ENCODE assay signal across 24 cellular contexts in the genomic region with DNA sequence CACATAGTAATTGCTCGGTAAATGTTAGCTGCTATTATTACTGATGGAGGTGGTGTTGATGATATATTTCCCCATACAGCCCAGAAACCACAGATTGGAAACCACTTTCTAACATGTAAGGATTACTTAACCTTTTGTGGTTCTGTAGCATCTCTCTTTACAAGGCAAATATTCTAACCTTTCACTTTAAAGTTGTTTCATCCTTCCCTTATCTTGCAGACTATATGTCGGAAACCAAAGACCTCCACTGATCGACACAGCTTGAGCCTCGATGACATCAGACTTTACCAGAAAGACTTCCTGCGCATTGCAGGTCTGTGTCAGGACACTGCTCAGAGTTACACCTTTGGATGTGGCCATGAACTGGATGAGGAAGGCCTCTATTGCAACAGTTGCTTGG.
"Had no signal": no experiment of that assay in that cellular context is flagged by ENCODE, and none has a peak within 500 bp of the region (broad histone marks: within the 10 kb centered on the region; RNA-seq: fewer than 3 reads in every experiment).

No MANE protein-coding gene starts in this region.

- H3K4me1 ChIP-seq: esophagus squamous epithelium, foreskin keratinocyte, psoas muscle, right lobe of liver, spleen, tibial artery, upper lobe of left lung, vagina had no signal

- H3K27ac ChIP-seq: esophagus squamous epithelium, foreskin keratinocyte, neutrophil, psoas muscle, right lobe of liver, spleen, tibial artery, upper lobe of left lung, vagina had no signal

- H3K4me3 Mint-ChIP-seq: naive B cell; nephron progenitor cell; stimulated activated memory B cell treated with anti-CD40 and anti-IgM and Interleukin-4, amounts not matched to agents 10 μg/mL and 1 μg/mL and 100 μg/mL, for 72 hours; stimulated activated naive CD8-positive, alpha-beta T cell treated with anti-CD3 and anti-CD28 coated beads, Interleukin-15, Interleukin-2, amounts not matched to agents 100 ng/mL and 50 ng/mL, for 24 hours had no signal

- ATAC-seq: foreskin keratinocyte; left colon; left ventricle myocardium superior; psoas muscle; right lobe of liver; stimulated activated memory B cell treated with anti-CD40 and anti-IgM and Interleukin-4, amounts not matched to agents 10 μg/mL and 1 μg/mL and 100 μg/mL, for 72 hours had no signal

- H3K36me3 ChIP-seq: neutrophil had no signal

- H3K4me1 Mint-ChIP-seq: nephron progenitor cell had no signal

- H3K36me3 Mint-ChIP-seq: naive B cell; stimulated activated memory B cell treated with anti-CD40 and anti-IgM and Interleukin-4, amounts not matched to agents 10 μg/mL and 1 μg/mL and 100 μg/mL, for 72 hours had no signal

- H3K9me3 Mint-ChIP-seq: naive B cell; nephron progenitor cell; stimulated activated memory B cell treated with anti-CD40 and anti-IgM and Interleukin-4, amounts not matched to agents 10 μg/mL and 1 μg/mL and 100 μg/mL, for 72 hours; stimulated activated naive CD8-positive, alpha-beta T cell treated with anti-CD3 and anti-CD28 coated beads, Interleukin-15, Interleukin-2, amounts not matched to agents 100 ng/mL and 50 ng/mL, for 24 hours had no signal

- H3K4me3 ChIP-seq: esophagus squamous epithelium, lung, psoas muscle, right lobe of liver, spleen, tibial artery, upper lobe of left lung, vagina had no signal

- H3K9me3 ChIP-seq: esophagus squamous epithelium, neutrophil, psoas muscle, right lobe of liver, spleen, tibial artery, upper lobe of left lung, vagina had no signal

- DNase-seq: dermis blood vessel endothelial cell; esophagus squamous epithelium; foreskin keratinocyte; head of caudate nucleus; hippocampal formation; left colon; left ventricle myocardium superior; mesendoderm; naive B cell; nephron progenitor cell; psoas muscle; retina; right lobe of liver; spleen; stimulated activated CD4-positive, alpha-beta T cell treated with anti-CD3 and anti-CD28 coated beads, Interleukin-15, amount 100 ng/mL, for 24 hours; stimulated activated CD4-positive, alpha-beta T cell treated with anti-CD3 and anti-CD28 coated beads, Interleukin-1b, Interleukin-23, amount 100 ng/mL, for 48 hours; stimulated activated CD4-positive, alpha-beta T cell treated with anti-CD3 and anti-CD28 coated beads, Interleukin-4, amount 100 ng/mL, for 24 hours; tibial artery; upper lobe of left lung had no signal

- H3K27ac Mint-ChIP-seq: naive B cell; nephron progenitor cell; stimulated activated memory B cell treated with anti-CD40 and anti-IgM and Interleukin-4, amounts not matched to agents 10 μg/mL and 1 μg/mL and 100 μg/mL, for 72 hours; stimulated activated naive CD8-positive, alpha-beta T cell treated with anti-CD3 and anti-CD28 coated beads, Interleukin-15, Interleukin-2, amounts not matched to agents 100 ng/mL and 50 ng/mL, for 24 hours had no signal

- H3K27me3 ChIP-seq: esophagus squamous epithelium, foreskin keratinocyte, neutrophil, right lobe of liver, spleen, tibial artery, upper lobe of left lung, vagina had no signal
